26 cellular contexts compared by ENCODE assay signal in genomic region chr7:142110638-142111037, GRCh38. TPM values are rescaled to one million over a fixed set of nuclear protein-coding genes. Genes with fewer than 3 reads are reported as not detected.
"Had no signal": no experiment of that assay in that cellular context is flagged by ENCODE, and none has a peak within 500 bp of the region (broad histone marks: within the 10 kb centered on the region; RNA-seq: fewer than 3 reads in every experiment).

No MANE protein-coding gene starts in this region.

- H3K4me3 ChIP-seq: SK-N-MC had no signal

- H3K27ac ChIP-seq: SK-N-MC had no signal

- ATAC-seq: activated CD4-positive, CD25-positive, alpha-beta regulatory T cell treated with anti-CD3 and anti-CD28 coated beads, Interleukin-2, amount 50 U/mL, for 24 hours; activated CD8-positive, alpha-beta T cell treated with anti-CD3 and anti-CD28 coated beads for 36 hours; activated T-cell treated with anti-CD3 and anti-CD28 coated beads, Interleukin-2, amount 50 U/mL, for 72 hours; Panc1; Right ventricle myocardium inferior had no signal

- DNase-seq: activated CD4-positive, alpha-beta T cell treated with anti-CD3 and anti-CD28 coated beads for 4 hours; activated CD8-positive, alpha-beta memory T cell treated with anti-CD3 and anti-CD28 coated beads, Interleukin-2, amount 50 U/mL, for 4 hours; activated CD8-positive, alpha-beta T cell treated with anti-CD3 and anti-CD28 coated beads for 36 hours; activated gamma-delta T cell treated with Interleukin-2 at 50 U/mL for 16 hours; activated naive CD4-positive, alpha-beta T cell treated with anti-CD3 and anti-CD28 coated beads, Interleukin-2, amount 50 U/mL, for 16 hours; activated naive CD8-positive, alpha-beta T cell treated with anti-CD3 and anti-CD28 coated beads, Interleukin-2, amount 10 ng/mL, durations not matched to agents 7 days and 5 days; activated T-cell treated with anti-CD3 and anti-CD28 coated beads, Interleukin-2, amount 50 U/mL, for 72 hours; aorta; Karpas-422; NCI-H1092 treated with DMSO at 0.1 percent for 48 hours; NCI-H1417 treated with DMSO at 0.1 percent for 48 hours; NCI-H1694; NCI-H2029; NCI-H2107; NCI-H345; NCI-H510A; RPMI8226; SW 1271 had no signal

RNA-seq across cellular contexts. Expression of gene MGAM2, which starts 0.9 kb away (rescaled TPM):
- total RNA-seq: activated CD8-positive, alpha-beta T cell treated with anti-CD3 and anti-CD28 coated beads for 36 hours; activated naive CD8-positive, alpha-beta T cell treated with anti-CD3 and anti-CD28 coated beads, Interleukin-2, amount 10 ng/mL, durations not matched to agents 7 days and 5 days; activated T-helper 2 cell treated with anti-CD3 and anti-CD28 coated beads, Interferon-gamma antibody, Interleukin-2, Interleukin-4, amounts not matched to agents 10 μg/mL and 5 μg/mL and 100 μg/mL, durations not matched to agents 14 hours and 24 hours and 36 hours; bronchial epithelial cell; M059J; T-helper 1 cell treated with Interleukin-12 subunit alpha and Interleukin-12 subunit beta and Interleukin-4 antibody, amounts not matched to agents 30 ng/mL and 1 ng/mL, for 36 hours had no signal
